Comparison of ENCODE assay signal across 20 cellular contexts in the genomic region with DNA sequence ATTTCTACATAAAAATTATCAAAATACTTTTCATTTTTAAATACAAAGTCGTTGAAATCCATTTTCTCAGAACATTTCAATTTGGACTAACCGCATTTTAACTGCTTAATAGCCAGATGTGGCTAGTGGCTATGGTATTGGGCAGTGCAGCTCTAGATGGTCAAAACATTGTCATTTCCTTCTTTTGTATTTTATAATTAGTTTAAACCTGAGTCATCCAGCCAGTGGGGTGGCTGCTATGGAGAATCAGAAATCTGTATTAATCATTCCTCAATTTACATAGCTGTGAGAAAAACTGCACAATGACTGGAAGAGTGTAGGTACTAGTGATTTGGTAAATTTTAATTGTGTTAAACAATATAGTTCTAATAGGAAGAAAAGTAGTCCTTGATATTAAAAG.
"Had no signal": no experiment of that assay in that cellular context is flagged by ENCODE, and none has a peak within 500 bp of the region (broad histone marks: within the 10 kb centered on the region; RNA-seq: fewer than 3 reads in every experiment).

No MANE protein-coding gene starts in this region.

- ATAC-seq: esophagus mucosa; heart left ventricle; left colon; natural killer cell treated with Interleukin-12 subunit alpha and Interleukin-12 subunit beta and Interleukin-15 and Interleukin-18, amount 100 ng/mL, for 72 hours had no signal

- H3K36me3 Mint-ChIP-seq: activated naive CD8-positive, alpha-beta T cell; memory B cell; natural killer cell treated with Interleukin-12 subunit alpha and Interleukin-12 subunit beta and Interleukin-15 and Interleukin-18, amount 100 ng/mL, for 72 hours had no signal

- FAIRE-seq: TTC549 had no signal

- H3K4me1 Mint-ChIP-seq: memory B cell had no signal

- DNase-seq: activated CD4-positive, alpha-beta T cell treated with anti-CD3 and anti-CD28 coated beads for 1 hour; activated T-cell treated with anti-CD3 and anti-CD28 coated beads, Interleukin-2, amount 50 U/mL, for 1 hour; adrenal gland; effector CD4-positive, alpha-beta T cell; heart left ventricle; islet precursor cell; left colon; ovary; stimulated activated CD4-positive, alpha-beta T cell treated with anti-CD3 and anti-CD28 coated beads, Interleukin-2, amount 100 ng/mL, for 48 hours; stimulated activated naive CD4-positive, alpha-beta T cell had no signal

- H3K27me3 Mint-ChIP-seq: natural killer cell treated with Interleukin-12 subunit alpha and Interleukin-12 subunit beta and Interleukin-15 and Interleukin-18, amount 100 ng/mL, for 72 hours had no signal

- H3K27ac ChIP-seq: adrenal gland, cardiac muscle cell, heart left ventricle, ovary, prostate gland, thoracic aorta had no signal

- H3K4me1 ChIP-seq: adrenal gland, heart left ventricle, prostate gland had no signal

- H3K9me3 ChIP-seq: adrenal gland, ovary, prostate gland had no signal

- H3K9me3 Mint-ChIP-seq: type B pancreatic cell had no signal

- H3K27ac Mint-ChIP-seq: activated naive CD8-positive, alpha-beta T cell; memory B cell; natural killer cell treated with Interleukin-12 subunit alpha and Interleukin-12 subunit beta and Interleukin-15 and Interleukin-18, amount 100 ng/mL, for 72 hours; T-helper 2 cell treated with Interferon-gamma antibody and Interleukin-4, amounts not matched to agents 5 μg/mL and 100 μg/mL, for 36 hours; type B pancreatic cell had no signal

- H3K27me3 ChIP-seq: adrenal gland, cardiac muscle cell, heart left ventricle, ovary had no signal

- H3K4me3 ChIP-seq: adrenal gland, cardiac muscle cell, heart left ventricle, ovary, prostate gland, thoracic aorta had no signal

- H3K4me3 Mint-ChIP-seq: activated naive CD8-positive, alpha-beta T cell; memory B cell; natural killer cell treated with Interleukin-12 subunit alpha and Interleukin-12 subunit beta and Interleukin-15 and Interleukin-18, amount 100 ng/mL, for 72 hours; T-helper 2 cell treated with Interferon-gamma antibody and Interleukin-4, amounts not matched to agents 5 μg/mL and 100 μg/mL, for 36 hours; type B pancreatic cell had no signal

- H3K36me3 ChIP-seq: ovary had no signal
